Comparison of ENCODE assay signal across 26 cellular contexts in genomic region chr5:89615839-89616518, GRCh38.
"Had no signal": no experiment of that assay in that cellular context is flagged by ENCODE, and none has a peak within 500 bp of the region (broad histone marks: within the 10 kb centered on the region; RNA-seq: fewer than 3 reads in every experiment).

No MANE protein-coding gene starts in this region.

- H3K79me2 ChIP-seq: parathyroid adenoma had no signal

- H3K27me3 ChIP-seq: neutrophil, ovary, right lobe of liver, sigmoid colon, stomach, thyroid gland, tibial nerve, upper lobe of left lung, vagina had no signal

- H3K4me1 ChIP-seq: parathyroid adenoma, psoas muscle, right lobe of liver, sigmoid colon, stomach, thyroid gland, tibial nerve, upper lobe of left lung, vagina had no signal

- H3K4me3 ChIP-seq: ovary, psoas muscle, right lobe of liver, sigmoid colon, stomach, thoracic aorta, thyroid gland, tibial nerve, upper lobe of left lung, vagina had no signal

- H2AFZ ChIP-seq: parathyroid adenoma had no signal

- H3K9me3 ChIP-seq: neutrophil, ovary, psoas muscle, right lobe of liver, thoracic aorta, thyroid gland, tibial nerve, upper lobe of left lung, vagina had no signal

- FAIRE-seq: small intestine, urothelium cell line had no signal

- DNase-seq: natural killer cell; nucleus accumbens; ovary; posterior cingulate gyrus; psoas muscle; right cardiac atrium; right lobe of liver; sigmoid colon; small intestine; stimulated activated CD4-positive, alpha-beta T cell treated with anti-CD3 and anti-CD28 coated beads, Interleukin-15, amount 100 ng/mL, for 24 hours; stimulated activated CD4-positive, alpha-beta T cell treated with anti-CD3 and anti-CD28 coated beads, Interleukin-2, amount 100 ng/mL, for 24 hours; stimulated activated CD4-positive, alpha-beta T cell treated with anti-CD3 and anti-CD28 coated beads, Interleukin-2, amount 100 ng/mL, for 48 hours; stimulated activated CD4-positive, alpha-beta T cell treated with anti-CD3 and anti-CD28 coated beads, Interleukin-4, amount 100 ng/mL, for 24 hours; stimulated activated naive B cell treated with anti-CD40 and anti-IgM and Interleukin-4, amounts not matched to agents 10 μg/mL and 1 μg/mL and 100 μg/mL, for 72 hours; stimulated activated naive CD4-positive, alpha-beta T cell treated with Interleukin-2 at 50 U/mL for 16 hours; stomach; thyroid gland; trophoblast cell; upper lobe of left lung had no signal

- H3K27ac ChIP-seq: neutrophil, ovary, parathyroid adenoma, psoas muscle, right lobe of liver, sigmoid colon, stomach, thoracic aorta, thyroid gland, tibial nerve, upper lobe of left lung, vagina had no signal

- H3K9ac ChIP-seq: parathyroid adenoma had no signal

- H3K36me3 ChIP-seq: neutrophil, ovary, right lobe of liver, sigmoid colon, stomach, thoracic aorta, thyroid gland, tibial nerve, upper lobe of left lung, vagina had no signal

- ATAC-seq: natural killer cell; psoas muscle; right cardiac atrium; right lobe of liver; stimulated activated effector memory CD8-positive, alpha-beta T cell treated with anti-CD3 and anti-CD28 coated beads, Interleukin-12 subunit alpha, Interleukin-12 subunit beta, amount 100 ng/mL, for 72 hours; stimulated activated naive B cell treated with anti-CD40 and anti-IgM and Interleukin-4, amounts not matched to agents 10 μg/mL and 1 μg/mL and 100 μg/mL, for 72 hours had no signal
